Comparison of ENCODE assay signal across 1 cellular context in the genomic region with DNA sequence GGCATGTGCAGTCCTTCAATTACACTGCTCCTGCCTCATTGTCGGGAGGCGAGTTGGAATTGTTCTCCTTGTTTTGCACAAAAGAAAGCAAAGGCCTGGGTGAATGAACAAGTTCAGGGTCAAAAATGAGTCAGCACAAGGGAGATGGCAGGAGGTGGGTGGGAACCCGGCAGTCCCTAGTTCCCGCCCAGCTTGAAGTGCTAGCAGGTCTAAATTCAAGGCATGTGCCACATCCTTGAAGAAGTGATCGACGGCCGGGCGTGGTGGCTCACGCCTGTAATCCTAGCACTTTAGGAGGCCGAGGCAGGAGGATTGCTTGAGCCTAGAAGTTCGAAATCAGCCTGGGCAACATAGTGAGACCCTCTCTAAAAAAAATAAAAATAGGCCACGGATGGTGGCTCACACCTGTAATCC.
TF ChIP-seq lines count a peak whose summit lies in the region.

No MANE protein-coding gene starts in this region.

TF ChIP-seq in HepG2, 621 proteins besides CTCF, POLR2A, EP300 and RAD21 (continued from another document and continues in another):
- TF ChIP-seq, protein P1, sequence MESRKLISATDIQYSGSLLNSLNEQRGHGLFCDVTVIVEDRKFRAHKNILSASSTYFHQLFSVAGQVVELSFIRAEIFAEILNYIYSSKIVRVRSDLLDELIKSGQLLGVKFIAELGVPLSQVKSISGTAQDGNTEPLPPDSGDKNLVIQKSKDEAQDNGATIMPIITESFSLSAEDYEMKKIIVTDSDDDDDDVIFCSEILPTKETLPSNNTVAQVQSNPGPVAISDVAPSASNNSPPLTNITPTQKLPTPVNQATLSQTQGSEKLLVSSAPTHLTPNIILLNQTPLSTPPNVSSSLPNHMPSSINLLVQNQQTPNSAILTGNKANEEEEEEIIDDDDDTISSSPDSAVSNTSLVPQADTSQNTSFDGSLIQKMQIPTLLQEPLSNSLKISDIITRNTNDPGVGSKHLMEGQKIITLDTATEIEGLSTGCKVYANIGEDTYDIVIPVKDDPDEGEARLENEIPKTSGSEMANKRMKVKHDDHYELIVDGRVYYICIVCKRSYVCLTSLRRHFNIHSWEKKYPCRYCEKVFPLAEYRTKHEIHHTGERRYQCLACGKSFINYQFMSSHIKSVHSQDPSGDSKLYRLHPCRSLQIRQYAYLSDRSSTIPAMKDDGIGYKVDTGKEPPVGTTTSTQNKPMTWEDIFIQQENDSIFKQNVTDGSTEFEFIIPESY (CRISPR knock-in tag; IDR thresholded peaks at IDR 0.05) = no peak
- TF ChIP-seq FOSL2 (CRISPR knock-in tag; IDR thresholded peaks at IDR 0.05) (peak; percentile 96), ZNF264 (CRISPR knock-in tag; IDR thresholded peaks at IDR 0.05) (no peak), ZNF790 (CRISPR knock-in tag; IDR thresholded peaks at IDR 0.05; ENCODE audit: borderline replicate concordance) (0 out of 2 replicates have a peak, but pooled peaks have one; percentile 21), NFE2 (CRISPR knock-in tag; IDR thresholded peaks at IDR 0.05) (peak; percentile 78; the same call in 1 of the 2 replicates), MTERF4 (CRISPR knock-in tag; IDR thresholded peaks at IDR 0.05) (no peak), ZNF3 (CRISPR knock-in tag; IDR thresholded peaks at IDR 0.05) (no peak), NFIB (CRISPR knock-in tag; IDR thresholded peaks at IDR 0.05; ENCODE audit: borderline replicate concordance) (no peak), ZNF333 (CRISPR knock-in tag; IDR thresholded peaks at IDR 0.05; ENCODE audit: borderline replicate concordance) (no peak), ZNF468 (CRISPR knock-in tag; IDR thresholded peaks at IDR 0.05) (no peak), TARDBP (CRISPR knock-in tag; IDR thresholded peaks at IDR 0.05) (peak; percentile 50; the same call in 1 of the 2 replicates), ZNF660 (CRISPR knock-in tag; IDR thresholded peaks at IDR 0.05; ENCODE audit: borderline replicate concordance, low read depth) (no peak), ZFAT (CRISPR knock-in tag; conservative IDR thresholded peaks at IDR 0.05) (no peak), ZNF549 (CRISPR knock-in tag; IDR thresholded peaks at IDR 0.05) (no peak), MAFF (IDR thresholded peaks at IDR 0.05; ENCODE audit: low read depth, low read length) (peak; percentile 58), BRCA1 (CRISPR knock-in tag; IDR thresholded peaks at IDR 0.05) (0 out of 2 replicates have a peak, but pooled peaks have one; percentile 47), RNF2 (conservative IDR thresholded peaks at IDR 0.05; ENCODE audit: low read depth) (0 out of 2 replicates have a peak, but pooled peaks have one; percentile 27), PCBP2 (optimal IDR thresholded peaks at IDR 0.05; ENCODE audit: low read depth, low read length, poor library complexity, severe bottlenecking) (no peak), ZNF850 (CRISPR knock-in tag; conservative IDR thresholded peaks at IDR 0.05) (no peak), MIXL1 (CRISPR knock-in tag; IDR thresholded peaks at IDR 0.05) (0 out of 2 replicates have a peak, but pooled peaks have one; percentile 20), LCORL (IDR thresholded peaks at IDR 0.05) (no peak), LCORL (CRISPR knock-in tag; IDR thresholded peaks at IDR 0.05) (peak; percentile 58; the same call in 1 of the 2 replicates), SUZ12 (IDR thresholded peaks at IDR 0.05; ENCODE audit: low read depth, low read length) (no peak), HNRNPL (IDR thresholded peaks at IDR 0.05; ENCODE audit: low read depth, low read length) (no peak), ZKSCAN1 (IDR thresholded peaks at IDR 0.05; ENCODE audit: low read length) (no peak), ZNF639 (CRISPR knock-in tag; conservative IDR thresholded peaks at IDR 0.05) (no peak), ZNF160 (CRISPR knock-in tag; IDR thresholded peaks at IDR 0.05) (no peak), SAP130 (CRISPR knock-in tag; IDR thresholded peaks at IDR 0.05; ENCODE audit: low read depth) (peak; percentile 82), ZNF792 (CRISPR knock-in tag; IDR thresholded peaks at IDR 0.05) (0 out of 2 replicates have a peak, but pooled peaks have one; percentile 62), FOSL1 (CRISPR knock-in tag; IDR thresholded peaks at IDR 0.05; ENCODE audit: borderline replicate concordance) (peak; percentile 87; the same call in 1 of the 2 replicates), NFE2L2 (IDR thresholded peaks at IDR 0.05; ENCODE audit: low read length) (peak; percentile 71), NFYC (CRISPR knock-in tag; IDR thresholded peaks at IDR 0.05) (no peak), ZNF564 (CRISPR knock-in tag; IDR thresholded peaks at IDR 0.05) (no peak)
- TF ChIP-seq, protein P2, sequence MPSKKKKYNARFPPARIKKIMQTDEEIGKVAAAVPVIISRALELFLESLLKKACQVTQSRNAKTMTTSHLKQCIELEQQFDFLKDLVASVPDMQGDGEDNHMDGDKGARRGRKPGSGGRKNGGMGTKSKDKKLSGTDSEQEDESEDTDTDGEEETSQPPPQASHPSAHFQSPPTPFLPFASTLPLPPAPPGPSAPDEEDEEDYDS (CRISPR knock-in tag; IDR thresholded peaks at IDR 0.05) = no peak
- TF ChIP-seq, protein P3, sequence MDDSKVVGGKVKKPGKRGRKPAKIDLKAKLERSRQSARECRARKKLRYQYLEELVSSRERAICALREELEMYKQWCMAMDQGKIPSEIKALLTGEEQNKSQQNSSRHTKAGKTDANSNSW (CRISPR knock-in tag; IDR thresholded peaks at IDR 0.05; ENCODE audit: borderline replicate concordance) = no peak
- TF ChIP-seq, protein P4, sequence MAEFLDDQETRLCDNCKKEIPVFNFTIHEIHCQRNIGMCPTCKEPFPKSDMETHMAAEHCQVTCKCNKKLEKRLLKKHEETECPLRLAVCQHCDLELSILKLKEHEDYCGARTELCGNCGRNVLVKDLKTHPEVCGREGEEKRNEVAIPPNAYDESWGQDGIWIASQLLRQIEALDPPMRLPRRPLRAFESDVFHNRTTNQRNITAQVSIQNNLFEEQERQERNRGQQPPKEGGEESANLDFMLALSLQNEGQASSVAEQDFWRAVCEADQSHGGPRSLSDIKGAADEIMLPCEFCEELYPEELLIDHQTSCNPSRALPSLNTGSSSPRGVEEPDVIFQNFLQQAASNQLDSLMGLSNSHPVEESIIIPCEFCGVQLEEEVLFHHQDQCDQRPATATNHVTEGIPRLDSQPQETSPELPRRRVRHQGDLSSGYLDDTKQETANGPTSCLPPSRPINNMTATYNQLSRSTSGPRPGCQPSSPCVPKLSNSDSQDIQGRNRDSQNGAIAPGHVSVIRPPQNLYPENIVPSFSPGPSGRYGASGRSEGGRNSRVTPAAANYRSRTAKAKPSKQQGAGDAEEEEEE (CRISPR knock-in tag; IDR thresholded peaks at IDR 0.05; ENCODE audit: borderline replicate concordance) = no peak
- TF ChIP-seq, protein P5, sequence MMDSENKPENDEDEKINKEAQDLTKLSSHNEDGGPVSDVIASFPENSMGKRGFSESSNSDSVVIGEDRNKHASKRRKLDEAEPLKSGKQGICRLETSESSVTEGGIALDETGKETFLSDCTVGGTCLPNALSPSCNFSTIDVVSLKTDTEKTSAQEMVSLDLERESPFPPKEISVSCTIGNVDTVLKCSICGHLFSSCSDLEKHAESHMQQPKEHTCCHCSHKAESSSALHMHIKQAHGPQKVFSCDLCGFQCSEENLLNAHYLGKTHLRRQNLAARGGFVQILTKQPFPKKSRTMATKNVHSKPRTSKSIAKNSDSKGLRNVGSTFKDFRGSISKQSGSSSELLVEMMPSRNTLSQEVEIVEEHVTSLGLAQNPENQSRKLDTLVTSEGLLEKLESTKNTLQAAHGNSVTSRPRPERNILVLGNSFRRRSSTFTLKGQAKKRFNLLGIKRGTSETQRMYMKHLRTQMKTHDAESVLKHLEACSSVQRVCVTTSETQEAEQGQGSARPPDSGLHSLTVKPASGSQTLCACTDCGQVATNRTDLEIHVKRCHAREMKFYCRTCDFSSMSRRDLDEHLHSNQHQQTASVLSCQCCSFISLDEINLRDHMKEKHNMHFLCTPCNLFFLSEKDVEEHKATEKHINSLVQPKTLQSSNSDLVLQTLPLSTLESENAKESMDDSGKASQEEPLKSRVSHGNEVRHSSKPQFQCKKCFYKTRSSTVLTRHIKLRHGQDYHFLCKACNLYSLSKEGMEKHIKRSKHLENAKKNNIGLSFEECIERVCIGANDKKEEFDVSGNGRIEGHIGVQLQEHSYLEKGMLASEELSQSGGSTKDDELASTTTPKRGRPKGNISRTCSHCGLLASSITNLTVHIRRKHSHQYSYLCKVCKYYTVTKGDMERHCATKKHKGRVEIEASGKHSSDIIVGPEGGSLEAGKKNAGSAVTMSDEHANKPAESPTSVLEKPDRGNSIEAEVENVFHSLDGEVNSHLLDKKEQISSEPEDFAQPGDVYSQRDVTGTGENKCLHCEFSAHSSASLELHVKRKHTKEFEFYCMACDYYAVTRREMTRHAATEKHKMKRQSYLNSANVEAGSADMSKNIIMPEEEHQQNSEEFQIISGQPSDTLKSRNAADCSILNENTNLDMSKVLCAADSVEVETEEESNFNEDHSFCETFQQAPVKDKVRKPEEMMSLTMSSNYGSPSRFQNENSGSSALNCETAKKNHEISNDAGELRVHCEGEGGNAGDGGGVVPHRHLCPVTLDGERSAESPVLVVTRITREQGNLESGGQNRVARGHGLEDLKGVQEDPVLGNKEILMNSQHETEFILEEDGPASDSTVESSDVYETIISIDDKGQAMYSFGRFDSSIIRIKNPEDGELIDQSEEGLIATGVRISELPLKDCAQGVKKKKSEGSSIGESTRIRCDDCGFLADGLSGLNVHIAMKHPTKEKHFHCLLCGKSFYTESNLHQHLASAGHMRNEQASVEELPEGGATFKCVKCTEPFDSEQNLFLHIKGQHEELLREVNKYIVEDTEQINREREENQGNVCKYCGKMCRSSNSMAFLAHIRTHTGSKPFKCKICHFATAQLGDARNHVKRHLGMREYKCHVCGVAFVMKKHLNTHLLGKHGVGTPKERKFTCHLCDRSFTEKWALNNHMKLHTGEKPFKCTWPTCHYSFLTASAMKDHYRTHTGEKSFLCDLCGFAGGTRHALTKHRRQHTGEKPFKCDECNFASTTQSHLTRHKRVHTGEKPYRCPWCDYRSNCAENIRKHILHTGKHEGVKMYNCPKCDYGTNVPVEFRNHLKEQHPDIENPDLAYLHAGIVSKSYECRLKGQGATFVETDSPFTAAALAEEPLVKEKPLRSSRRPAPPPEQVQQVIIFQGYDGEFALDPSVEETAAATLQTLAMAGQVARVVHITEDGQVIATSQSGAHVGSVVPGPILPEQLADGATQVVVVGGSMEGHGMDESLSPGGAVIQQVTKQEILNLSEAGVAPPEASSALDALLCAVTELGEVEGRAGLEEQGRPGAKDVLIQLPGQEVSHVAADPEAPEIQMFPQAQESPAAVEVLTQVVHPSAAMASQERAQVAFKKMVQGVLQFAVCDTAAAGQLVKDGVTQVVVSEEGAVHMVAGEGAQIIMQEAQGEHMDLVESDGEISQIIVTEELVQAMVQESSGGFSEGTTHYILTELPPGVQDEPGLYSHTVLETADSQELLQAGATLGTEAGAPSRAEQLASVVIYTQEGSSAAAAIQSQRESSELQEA (CRISPR knock-in tag; IDR thresholded peaks at IDR 0.05; ENCODE audit: not compliant biosample characterization) = no peak
- TF ChIP-seq, protein P6, sequence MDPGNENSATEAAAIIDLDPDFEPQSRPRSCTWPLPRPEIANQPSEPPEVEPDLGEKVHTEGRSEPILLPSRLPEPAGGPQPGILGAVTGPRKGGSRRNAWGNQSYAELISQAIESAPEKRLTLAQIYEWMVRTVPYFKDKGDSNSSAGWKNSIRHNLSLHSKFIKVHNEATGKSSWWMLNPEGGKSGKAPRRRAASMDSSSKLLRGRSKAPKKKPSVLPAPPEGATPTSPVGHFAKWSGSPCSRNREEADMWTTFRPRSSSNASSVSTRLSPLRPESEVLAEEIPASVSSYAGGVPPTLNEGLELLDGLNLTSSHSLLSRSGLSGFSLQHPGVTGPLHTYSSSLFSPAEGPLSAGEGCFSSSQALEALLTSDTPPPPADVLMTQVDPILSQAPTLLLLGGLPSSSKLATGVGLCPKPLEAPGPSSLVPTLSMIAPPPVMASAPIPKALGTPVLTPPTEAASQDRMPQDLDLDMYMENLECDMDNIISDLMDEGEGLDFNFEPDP (CRISPR knock-in tag; conservative IDR thresholded peaks at IDR 0.05) = no peak
- TF ChIP-seq, protein P7, sequence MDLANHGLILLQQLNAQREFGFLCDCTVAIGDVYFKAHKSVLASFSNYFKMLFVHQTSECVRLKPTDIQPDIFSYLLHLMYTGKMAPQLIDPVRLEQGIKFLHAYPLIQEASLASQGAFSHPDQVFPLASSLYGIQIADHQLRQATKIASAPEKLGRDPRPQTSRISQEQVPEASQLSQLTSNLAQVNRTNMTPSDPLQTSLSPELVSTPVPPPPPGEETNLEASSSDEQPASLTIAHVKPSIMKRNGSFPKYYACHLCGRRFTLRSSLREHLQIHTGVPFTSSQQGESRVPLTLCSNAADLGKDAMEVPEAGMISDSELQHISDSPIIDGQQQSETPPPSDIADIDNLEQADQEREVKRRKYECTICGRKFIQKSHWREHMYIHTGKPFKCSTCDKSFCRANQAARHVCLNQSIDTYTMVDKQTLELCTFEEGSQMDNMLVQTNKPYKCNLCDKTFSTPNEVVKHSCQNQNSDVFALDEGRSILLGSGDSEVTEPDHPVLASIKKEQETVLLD (CRISPR knock-in tag; IDR thresholded peaks at IDR 0.05; ENCODE audit: low read depth) = 0 out of 2 replicates have a peak, but pooled peaks have one; percentile 7
